ENCODE assay signal across 3 cellular contexts in the genomic region with DNA sequence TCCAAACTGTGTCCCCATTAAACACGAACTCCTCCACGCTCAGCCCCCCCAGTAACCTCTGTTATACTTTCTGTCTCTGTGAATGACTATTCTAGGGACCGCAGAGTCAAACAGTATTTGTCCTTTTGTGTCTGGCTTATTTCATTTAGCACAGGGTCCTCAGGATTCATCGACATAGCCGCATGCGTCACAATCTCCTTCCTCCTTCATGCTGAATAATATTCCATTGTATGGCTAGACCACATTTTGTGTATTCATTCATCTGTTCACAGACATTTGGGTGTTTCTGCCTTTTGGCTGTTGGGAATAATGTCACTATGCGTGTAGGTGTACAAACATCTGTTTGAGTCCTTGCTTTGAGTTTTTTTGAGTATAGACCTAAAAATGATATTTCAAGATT.
TF ChIP-seq lines count a peak whose summit lies in the region.

No MANE protein-coding gene starts in this region.

TF ChIP-seq in SK-N-SH, 30 proteins besides CTCF, POLR2A, EP300 and RAD21:
- TF ChIP-seq YY1 (IDR thresholded peaks at IDR 0.05; ENCODE audit: low read depth) (no peak), RFX5 (IDR thresholded peaks at IDR 0.05; ENCODE audit: low read length) (no peak), JUND (IDR thresholded peaks at IDR 0.05) (no peak), MXI1 (IDR thresholded peaks at IDR 0.05; ENCODE audit: low read depth, low read length) (no peak), PBX3 (IDR thresholded peaks at IDR 0.05) (no peak), RXRA (IDR thresholded peaks at IDR 0.05; ENCODE audit: borderline replicate concordance, low read depth) (no peak), EZH2phosphoT487 (IDR thresholded peaks at IDR 0.05; ENCODE audit: borderline replicate concordance, low read depth) (no peak), MAX (IDR thresholded peaks at IDR 0.05; ENCODE audit: low read depth) (no peak)

TF ChIP-seq in SK-N-SH treated with all-trans-retinoic acid at 6 μM for 48 hours, 23 proteins besides CTCF, POLR2A, EP300 and RAD21:
- no peak for TF ChIP-seq ARNTL (CRISPR knock-in tag; IDR thresholded peaks at IDR 0.05; ENCODE audit: borderline replicate concordance, low read depth)

TF ChIP-seq in IMR-90, 13 proteins besides CTCF, POLR2A, EP300 and RAD21:
- TF ChIP-seq SMC3 (IDR thresholded peaks at IDR 0.05; ENCODE audit: low read depth, low read length) = no peak
- no peak for TF ChIP-seq FOS (IDR thresholded peaks at IDR 0.05; ENCODE audit: low read depth, low read length)
- TF ChIP-seq MAFK (IDR thresholded peaks at IDR 0.05; ENCODE audit: low read depth, low read length) = no peak
- no peak for TF ChIP-seq USF2 (IDR thresholded peaks at IDR 0.05; ENCODE audit: low read depth, low read length)
- no peak for TF ChIP-seq CEBPB (IDR thresholded peaks at IDR 0.05; ENCODE audit: low read depth, low read length)
- TF ChIP-seq NFE2L2 (IDR thresholded peaks at IDR 0.05; ENCODE audit: low read depth, low read length) = no peak
- no peak for TF ChIP-seq RCOR1 (IDR thresholded peaks at IDR 0.05; ENCODE audit: insufficient replicate concordance, low read length)
- TF ChIP-seq MXI1 (IDR thresholded peaks at IDR 0.05; ENCODE audit: borderline replicate concordance, low read depth, low read length) = no peak
